In genomic region chr12:122730215-122731014, GRCh38 we compare ENCODE assay signal across 1 cellular context.
TF ChIP-seq lines count a peak whose summit lies in the region.

TSS of gene HCAR1 (minus strand) at chr12:122730844. CDS start at chr12:122730339, 505 bp downstream.

TF ChIP-seq in SK-N-SH, 30 proteins besides CTCF, POLR2A, EP300 and RAD21 (continued from another document):
- no peak for TF ChIP-seq IRF3 (IDR thresholded peaks at IDR 0.05; ENCODE audit: low read depth, low read length)
- no peak for TF ChIP-seq GATA2 (CRISPR knock-in tag; IDR thresholded peaks at IDR 0.05)
- TF ChIP-seq CHD2 (IDR thresholded peaks at IDR 0.05; ENCODE audit: low read length, partially characterized antibody): no peak
- TF ChIP-seq JUND (IDR thresholded peaks at IDR 0.05): no peak
- no peak for TF ChIP-seq PBX3 (IDR thresholded peaks at IDR 0.05)
- no peak for TF ChIP-seq MEF2A (IDR thresholded peaks at IDR 0.05; ENCODE audit: borderline replicate concordance, low read depth)
- no peak for TF ChIP-seq ZBTB33 (IDR thresholded peaks at IDR 0.05; ENCODE audit: borderline replicate concordance, low read depth)
